Comparison of ENCODE assay signal across 17 cellular contexts in the genomic region with DNA sequence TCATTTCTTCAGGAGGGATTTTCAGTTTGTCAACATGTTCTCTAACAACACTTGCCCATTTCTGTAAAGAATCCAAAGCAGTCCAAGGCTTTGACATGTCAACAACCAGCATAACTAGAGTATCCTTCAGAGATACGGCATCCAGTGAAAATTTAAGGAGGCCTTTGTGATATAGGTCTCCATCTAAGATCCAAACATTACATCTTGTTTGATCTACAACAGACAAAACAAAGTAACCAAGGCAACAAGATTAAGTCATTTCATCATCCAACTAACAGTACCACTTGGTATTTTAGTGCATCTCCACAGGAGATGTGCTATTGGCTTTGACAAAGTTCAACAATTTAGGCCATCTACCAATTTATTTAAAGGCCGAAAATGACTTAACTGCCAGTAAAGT. TPM values are rescaled to one million over a fixed set of nuclear protein-coding genes. Genes with fewer than 3 reads are reported as not detected.
A peak's percentile ranks its signal among the peaks of the same experiment; 100 is the strongest.
DNase-seq lines count a peak whose midpoint lies in the region; ATAC-seq, FAIRE-seq and TF ChIP-seq lines count a peak whose summit lies in the region.
"Had no signal": no experiment of that assay in that cellular context is flagged by ENCODE, and none has a peak within 500 bp of the region (broad histone marks: within the 10 kb centered on the region; RNA-seq: fewer than 3 reads in every experiment).

No MANE protein-coding gene starts in this region.

- intact Hi-C loops in activated CD4-positive, alpha-beta T cell treated with anti-CD3 and anti-CD28 coated beads for 36 hours (cut with DNase I, micrococcal nuclease): no loop called here

- no peak overlapping the region for H3K23ac ChIP-seq in mesendoderm (ENCODE audit: low read length)
- no peak overlapping the region for H3K23ac ChIP-seq in H9 (ENCODE audit: insufficient read length, low read depth, low read length)

- no peak overlapping the region for H2BK120ac ChIP-seq in mesendoderm (ENCODE audit: low read depth, low read length)
- no peak overlapping the region for H2BK120ac ChIP-seq in H9 (ENCODE audit: low read depth, low read length, poor library complexity, severe bottlenecking)

- CTCF ChIA-PET in activated CD4-positive, alpha-beta T cell treated with anti-CD3 and anti-CD28 coated beads for 36 hours (lab: Charles Lee): interaction anchor here (0.7 kb wide), 1 partner anchor 80 kb away, joined by 3 read pairs; no protein-coding TSS in a partner anchor

- H3K79me1 ChIP-seq in mesendoderm (ENCODE audit: low read length): peaks cover 5% of the 10 kb centered on the region
- peaks cover 11% of the 10 kb centered on the region for H3K79me1 ChIP-seq in H9 (ENCODE audit: insufficient read depth, low read depth, low read length, poor library complexity, severe bottlenecking)

- H2AFZ ChIP-seq in H9 (ENCODE audit: low read length): no peak overlapping the region

- no peak overlapping the region for H3T11ph ChIP-seq in H9 (ENCODE audit: low read length)

- H3K27me3 Mint-ChIP-seq in activated CD4-positive, alpha-beta T cell treated with anti-CD3 and anti-CD28 coated beads for 36 hours: no peaks in the 10 kb centered on the region
- no peaks in the 10 kb centered on the region for H3K27me3 Mint-ChIP-seq in IgD-negative memory B cell
- no peaks in the 10 kb centered on the region for H3K27me3 Mint-ChIP-seq in central memory CD8-positive, alpha-beta T cell
- no peaks in the 10 kb centered on the region for H3K27me3 Mint-ChIP-seq in H9 (ENCODE audit: low read depth)
- H3K27me3 Mint-ChIP-seq: dendritic cell treated with granulocyte-macrophage colony-stimulating factor and Interleukin-4, amounts not matched to agents 40 ng/mL and 50 ng/mL, for 4 days had no signal

- H2AK5ac ChIP-seq in mesendoderm (ENCODE audit: low read length): no peak overlapping the region
- no peak overlapping the region for H2AK5ac ChIP-seq in H9 (ENCODE audit: insufficient read length, low read length)

- no peaks in the 10 kb centered on the region for H4K20me1 ChIP-seq in H9 (ENCODE audit: control insufficient read depth, insufficient read depth, insufficient read length)

- WGBS in mesendoderm (ENCODE audit: extremely low coverage, insufficient coverage, low lambda C conversion rate): no CpG with 5 or more reads among the region's 2 CpGs
- WGBS in H9 (ENCODE audit: extremely low coverage, insufficient read length, low lambda C conversion rate): no CpG with 5 or more reads among the region's 2 CpGs

- H3K79me2 ChIP-seq in mesendoderm (ENCODE audit: control insufficient read depth, insufficient read depth, low read length): peaks cover 6% of the 10 kb centered on the region
- peaks cover 5% of the 10 kb centered on the region; the same call in 1 of the 2 replicates for H3K79me2 ChIP-seq in H9 (ENCODE audit: insufficient read depth, low read length)

- H3K14ac ChIP-seq in H9 (ENCODE audit: insufficient read depth, low read length): no peak overlapping the region

- H3K56ac ChIP-seq in mesendoderm (ENCODE audit: low read length): no peak overlapping the region
- no peak overlapping the region for H3K56ac ChIP-seq in H9 (ENCODE audit: insufficient read length, low read depth, low read length)

- no peak overlapping the region for H2BK20ac ChIP-seq in H9 (ENCODE audit: low read depth, low read length, poor library complexity, severe bottlenecking)

- H3K23me2 ChIP-seq in H9 (ENCODE audit: insufficient read length, low read depth, low read length, poor library complexity, severe bottlenecking): no peaks in the 10 kb centered on the region

- POLR2A ChIA-PET in activated CD4-positive, alpha-beta T cell treated with anti-CD3 and anti-CD28 coated beads for 36 hours (lab: Charles Lee): no interaction called here

- H2BK12ac ChIP-seq in H9 (ENCODE audit: insufficient read length, low read depth, low read length): no peak overlapping the region

- H3K27ac ChIP-seq in mesendoderm (ENCODE audit: low read depth, low read length) (no peak overlapping the region), H9 (ENCODE audit: insufficient read length, low read depth, low read length) (no peak overlapping the region)
- H3K27ac ChIP-seq: ovary, suprapubic skin had no signal

- DNase-seq in activated CD4-positive, alpha-beta T cell treated with anti-CD3 and anti-CD28 coated beads for 36 hours: no peak
- DNase-seq in activated CD4-positive, alpha-beta T cell treated with anti-CD3 and anti-CD28 coated beads for 1 hour: no peak
- DNase-seq in central memory CD8-positive, alpha-beta T cell (ENCODE audit: low spot score in 2 of 2): no peak
- DNase-seq in mesendoderm: peak; percentile 44
- no peak for DNase-seq in kidney glomerular epithelial cell (lab: John Stamatoyannopoulos, UW)
- no peak for DNase-seq in H9
- DNase-seq in HTR-8/SVneo (ENCODE audit: insufficient read length, low spot score): no peak
- DNase-seq: mucosa of descending colon; MV-4-11; NCI-H2029 treated with DMSO at 0.1 percent for 48 hours; NCI-H524 treated with DMSO at 0.1 percent for 48 hours; ovary; stimulated activated CD4-positive, alpha-beta T cell treated with anti-CD3 and anti-CD28 coated beads, Interleukin-2, amount 100 ng/mL, for 24 hours; T-helper 9 cell had no signal

- H2BK15ac ChIP-seq in mesendoderm (replicated peaks; ENCODE audit: low read depth): no peak overlapping the region
- H2BK15ac ChIP-seq in H9 (ENCODE audit: low read depth, low read length): no peak overlapping the region

- H4K5ac ChIP-seq in mesendoderm (ENCODE audit: low read length) (no peak overlapping the region), H9 (ENCODE audit: insufficient read length, low read depth, low read length) (no peak overlapping the region)

- H3K4me2 ChIP-seq in mesendoderm (ENCODE audit: low read length): no peak overlapping the region
- H3K4me2 ChIP-seq in H9 (ENCODE audit: insufficient read depth, insufficient read length, low read length): no peak overlapping the region

- peaks cover 16% of the 10 kb centered on the region for H3K4me1 Mint-ChIP-seq in activated CD4-positive, alpha-beta T cell treated with anti-CD3 and anti-CD28 coated beads for 36 hours
- H3K4me1 Mint-ChIP-seq in IgD-negative memory B cell: peaks cover 4 to 8% (median 8%) of the 10 kb centered on the region in 3 donors
- H3K4me1 Mint-ChIP-seq in central memory CD8-positive, alpha-beta T cell: peaks cover 18% of the 10 kb centered on the region
- peaks cover 5% of the 10 kb centered on the region in 2 experiments for H3K4me1 Mint-ChIP-seq in H9

- no peaks in the 10 kb centered on the region for H3K9me3 ChIP-seq in H9 (ENCODE audit: control insufficient read depth, low read depth, low read length)
- H3K9me3 ChIP-seq: mucosa of descending colon, ovary, suprapubic skin had no signal

- no peak for ATAC-seq in activated CD4-positive, alpha-beta T cell treated with anti-CD3 and anti-CD28 coated beads for 36 hours
- no peak for ATAC-seq in central memory CD8-positive, alpha-beta T cell (replicated peaks; ENCODE audit: extremely low read depth, poor library complexity, severe bottlenecking)
- ATAC-seq: mucosa of descending colon had no signal

- no peak overlapping the region for H3K4me3 Mint-ChIP-seq in activated CD4-positive, alpha-beta T cell treated with anti-CD3 and anti-CD28 coated beads for 36 hours
- H3K4me3 Mint-ChIP-seq in IgD-negative memory B cell (no peak overlapping the region), H9 (no peak overlapping the region)
- no peak overlapping the region for H3K4me3 Mint-ChIP-seq in central memory CD8-positive, alpha-beta T cell
- H3K4me3 Mint-ChIP-seq: dendritic cell treated with granulocyte-macrophage colony-stimulating factor and Interleukin-4, amounts not matched to agents 40 ng/mL and 50 ng/mL, for 4 days had no signal

- no peak overlapping the region for H3K4me3 ChIP-seq in mesendoderm (ENCODE audit: low read length)
- H3K4me3 ChIP-seq: mucosa of descending colon, ovary, suprapubic skin had no signal

- H3K4ac ChIP-seq in mesendoderm (ENCODE audit: low read depth, low read length): no peak overlapping the region
- no peak overlapping the region for H3K4ac ChIP-seq in H9 (ENCODE audit: low read depth, low read length)

- no peaks in the 10 kb centered on the region for H3K36me3 ChIP-seq in mesendoderm (ENCODE audit: control insufficient read depth, insufficient read depth, low read length)
- H3K36me3 ChIP-seq: ovary had no signal

- H2BK5ac ChIP-seq in mesendoderm (ENCODE audit: low read length) (no peak overlapping the region), H9 (ENCODE audit: insufficient read length, low read length) (no peak overlapping the region)

- no peak for FAIRE-seq in HTR-8/SVneo (lab: Jason Lieb, UNC)

- H3K4me1 ChIP-seq in mesendoderm (ENCODE audit: control insufficient read depth, low read depth, low read length) (no peaks in the 10 kb centered on the region), H9 (ENCODE audit: insufficient read depth, low read length) (no peaks in the 10 kb centered on the region)
- H3K4me1 ChIP-seq: suprapubic skin had no signal

- peaks cover 12% of the 10 kb centered on the region for H3K36me3 Mint-ChIP-seq in activated CD4-positive, alpha-beta T cell treated with anti-CD3 and anti-CD28 coated beads for 36 hours (ENCODE audit: low read depth)
- H3K36me3 Mint-ChIP-seq in IgD-negative memory B cell: peaks cover 3% of the 10 kb centered on the region
- H3K36me3 Mint-ChIP-seq in central memory CD8-positive, alpha-beta T cell (ENCODE audit: insufficient read depth): peaks cover 25% of the 10 kb centered on the region
- H3K36me3 Mint-ChIP-seq in H9 (ENCODE audit: insufficient read depth in 1 of 3, low read depth in 3 of 3): peaks cover 3 to 29% (median 20%) of the 10 kb centered on the region in 3 experiments; a peak in 6 of 7 replicates

- H3K9me3 Mint-ChIP-seq in activated CD4-positive, alpha-beta T cell treated with anti-CD3 and anti-CD28 coated beads for 36 hours (ENCODE audit: low read depth): no peaks in the 10 kb centered on the region
- no peaks in the 10 kb centered on the region for H3K9me3 Mint-ChIP-seq in IgD-negative memory B cell
- H3K9me3 Mint-ChIP-seq in central memory CD8-positive, alpha-beta T cell: no peaks in the 10 kb centered on the region
- H3K9me3 Mint-ChIP-seq in H9: no peaks in the 10 kb centered on the region
- H3K9me3 Mint-ChIP-seq: dendritic cell treated with granulocyte-macrophage colony-stimulating factor and Interleukin-4, amounts not matched to agents 40 ng/mL and 50 ng/mL, for 4 days had no signal

- H3K9ac ChIP-seq in mesendoderm (ENCODE audit: low read length) (no peak overlapping the region), H9 (ENCODE audit: extremely low read depth, insufficient read length, low read length) (no peak overlapping the region)

- H3K18ac ChIP-seq in mesendoderm (ENCODE audit: low read length) (no peak overlapping the region), H9 (ENCODE audit: insufficient read length, low read depth, low read length) (no peak overlapping the region)

- H3K27me3 ChIP-seq in mesendoderm (ENCODE audit: insufficient read depth, low read length, poor library complexity): no peaks in the 10 kb centered on the region
- no peaks in the 10 kb centered on the region for H3K27me3 ChIP-seq in H9 (ENCODE audit: insufficient read depth, low read length)
- H3K27me3 ChIP-seq: ovary, suprapubic skin had no signal

- TF ChIP-seq CTCF in H9 (conservative IDR thresholded peaks at IDR 0.05): no peak

- no peak overlapping the region for H4K8ac ChIP-seq in mesendoderm (ENCODE audit: low read depth, low read length)
- H4K8ac ChIP-seq in H9 (replicated peaks; ENCODE audit: insufficient read length, low read depth, low read length): no peak overlapping the region

- no peak overlapping the region for H4K91ac ChIP-seq in H9 (ENCODE audit: insufficient read length, low read depth, low read length)

- H3K27ac Mint-ChIP-seq in activated CD4-positive, alpha-beta T cell treated with anti-CD3 and anti-CD28 coated beads for 36 hours: peak overlapping the region; percentile 68
- H3K27ac Mint-ChIP-seq in IgD-negative memory B cell (peak overlapping the region in 2 of 3 donors; percentile 5 to 18), H9 (0 out of 7 replicates have a peak overlapping the region, but pooled peaks of 1 of the 3 experiments have one; percentile 2)
- peak overlapping the region; percentile 22 for H3K27ac Mint-ChIP-seq in central memory CD8-positive, alpha-beta T cell (ENCODE audit: low read depth)
- H3K27ac Mint-ChIP-seq: dendritic cell treated with granulocyte-macrophage colony-stimulating factor and Interleukin-4, amounts not matched to agents 40 ng/mL and 50 ng/mL, for 4 days had no signal

RNA-seq across cellular contexts. Expression of a gene that starts 25.8 kb away (rescaled TPM):
- total RNA-seq in activated CD4-positive, alpha-beta T cell treated with anti-CD3 and anti-CD28 coated beads for 36 hours: 10 to 100 TPM; 31.8 to 31.9 TPM
- 24.6 TPM for polyA plus RNA-seq in IgD-negative memory B cell
- 48.5 TPM for polyA plus RNA-seq in mesendoderm (2013, experiment 1 of 2)
- 49.2 TPM for polyA plus RNA-seq in mesendoderm (2013, experiment 2 of 2)
- 56.2 and 57.0 TPM in 2 replicates for total RNA-seq in H9 (2021)

RNA-seq across cellular contexts. Expression of a gene that starts 42.2 kb away (rescaled TPM):
- total RNA-seq in activated CD4-positive, alpha-beta T cell treated with anti-CD3 and anti-CD28 coated beads for 36 hours: 10 to 100 TPM; 33.6 to 48.0 TPM
- 125 TPM for polyA plus RNA-seq in IgD-negative memory B cell
- polyA plus RNA-seq in mesendoderm (2013, experiment 1 of 2): 48.8 TPM
- 47.4 TPM for polyA plus RNA-seq in mesendoderm (2013, experiment 2 of 2)
- 42.7 and 43.5 TPM in 2 replicates for total RNA-seq in H9 (2021)
